In the genomic region with DNA sequence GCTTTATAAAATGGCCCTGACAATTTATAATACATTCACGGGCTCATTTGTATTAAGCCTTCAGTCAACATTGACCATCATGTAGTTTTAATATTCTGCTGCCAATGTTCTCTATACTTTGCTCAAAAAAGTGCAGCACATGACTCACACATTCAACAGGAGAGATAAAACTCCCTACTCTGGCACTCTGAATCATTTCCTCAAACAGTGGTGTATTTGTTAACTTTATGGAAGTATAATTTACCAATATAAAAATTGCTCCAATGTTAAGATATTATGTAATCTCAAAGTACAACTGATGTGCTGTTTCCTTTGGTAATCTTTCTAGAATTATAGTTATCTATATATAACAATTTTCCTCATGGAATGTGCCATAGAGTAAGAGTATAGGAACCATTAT, we compare ENCODE assay signal across 1 cellular context.
TF ChIP-seq lines count a peak whose summit lies in the region.

No MANE protein-coding gene starts in this region.

TF ChIP-seq in IMR-90, 13 proteins besides CTCF, POLR2A, EP300 and RAD21 (continued from another document):
- TF ChIP-seq, protein P1, sequence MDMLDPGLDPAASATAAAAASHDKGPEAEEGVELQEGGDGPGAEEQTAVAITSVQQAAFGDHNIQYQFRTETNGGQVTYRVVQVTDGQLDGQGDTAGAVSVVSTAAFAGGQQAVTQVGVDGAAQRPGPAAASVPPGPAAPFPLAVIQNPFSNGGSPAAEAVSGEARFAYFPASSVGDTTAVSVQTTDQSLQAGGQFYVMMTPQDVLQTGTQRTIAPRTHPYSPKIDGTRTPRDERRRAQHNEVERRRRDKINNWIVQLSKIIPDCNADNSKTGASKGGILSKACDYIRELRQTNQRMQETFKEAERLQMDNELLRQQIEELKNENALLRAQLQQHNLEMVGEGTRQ (IDR thresholded peaks at IDR 0.05; ENCODE audit: low read depth, low read length): peak; percentile 70
- TF ChIP-seq CEBPB (IDR thresholded peaks at IDR 0.05; ENCODE audit: low read depth, low read length): peak; percentile 56; the same call in 1 of the 2 replicates
- TF ChIP-seq SMC3 (IDR thresholded peaks at IDR 0.05; ENCODE audit: low read depth, low read length): no peak
- TF ChIP-seq MAFK (IDR thresholded peaks at IDR 0.05; ENCODE audit: low read depth, low read length): peak; percentile 24; the same call in 1 of the 2 replicates
- peak; percentile 83 for TF ChIP-seq FOS (IDR thresholded peaks at IDR 0.05; ENCODE audit: low read depth, low read length)
- TF ChIP-seq MXI1 (IDR thresholded peaks at IDR 0.05; ENCODE audit: borderline replicate concordance, low read depth, low read length): no peak
- no peak; the same call in 1 of the 2 replicates for TF ChIP-seq BHLHE40 (IDR thresholded peaks at IDR 0.05; ENCODE audit: low read depth, low read length)
- no peak for TF ChIP-seq MAZ (IDR thresholded peaks at IDR 0.05; ENCODE audit: borderline replicate concordance, low read depth, low read length)
- TF ChIP-seq, protein P2, sequence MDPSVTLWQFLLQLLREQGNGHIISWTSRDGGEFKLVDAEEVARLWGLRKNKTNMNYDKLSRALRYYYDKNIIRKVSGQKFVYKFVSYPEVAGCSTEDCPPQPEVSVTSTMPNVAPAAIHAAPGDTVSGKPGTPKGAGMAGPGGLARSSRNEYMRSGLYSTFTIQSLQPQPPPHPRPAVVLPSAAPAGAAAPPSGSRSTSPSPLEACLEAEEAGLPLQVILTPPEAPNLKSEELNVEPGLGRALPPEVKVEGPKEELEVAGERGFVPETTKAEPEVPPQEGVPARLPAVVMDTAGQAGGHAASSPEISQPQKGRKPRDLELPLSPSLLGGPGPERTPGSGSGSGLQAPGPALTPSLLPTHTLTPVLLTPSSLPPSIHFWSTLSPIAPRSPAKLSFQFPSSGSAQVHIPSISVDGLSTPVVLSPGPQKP (IDR thresholded peaks at IDR 0.05; ENCODE audit: borderline replicate concordance, low read depth, low read length): no peak
